27 cellular contexts compared by ENCODE assay signal in the genomic region with DNA sequence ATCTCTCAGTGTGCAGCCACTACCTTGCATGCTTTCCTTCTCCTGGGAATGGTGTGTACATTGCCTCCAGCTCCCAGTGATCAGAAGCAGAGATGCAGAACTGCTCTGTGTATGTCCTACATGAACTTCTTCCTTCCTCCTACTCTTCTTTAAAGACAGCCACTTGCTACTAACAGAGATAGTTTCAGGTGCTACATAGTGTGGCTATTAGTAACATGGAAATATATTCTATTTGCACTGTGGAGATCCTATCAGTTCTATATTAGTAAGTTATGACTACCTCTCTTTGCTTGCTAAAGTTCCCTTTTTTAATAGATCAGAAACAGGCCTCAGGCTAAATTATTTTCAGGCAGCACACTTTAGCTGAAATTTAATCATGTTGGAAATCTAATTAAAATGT.
"Had no signal": no experiment of that assay in that cellular context is flagged by ENCODE, and none has a peak within 500 bp of the region (broad histone marks: within the 10 kb centered on the region; RNA-seq: fewer than 3 reads in every experiment).

No MANE protein-coding gene starts in this region.

- H3K36me3 ChIP-seq: adrenal gland, esophagus squamous epithelium, left lung, lower lobe of right lung, neural progenitor cell, right atrium auricular region, stomach, thyroid gland, upper lobe of left lung, vagina, WERI-Rb-1 had no signal

- H3K9ac ChIP-seq: neural progenitor cell had no signal

- H3K27me3 ChIP-seq: adrenal gland, body of pancreas, left lung, right atrium auricular region, stomach, thyroid gland, upper lobe of left lung, vagina had no signal

- H3K27me3 Mint-ChIP-seq: activated naive CD4-positive, alpha-beta T cell treated with anti-CD3 and anti-CD28 coated beads, Interleukin-2, amount 50 U/mL, for 24 hours; naive thymus-derived CD8-positive, alpha-beta T cell had no signal

- H3K9me3 ChIP-seq: adrenal gland, body of pancreas, esophagus squamous epithelium, left lung, lower lobe of right lung, right atrium auricular region, stomach, thyroid gland, upper lobe of left lung, vagina had no signal

- H3K4me3 Mint-ChIP-seq: activated CD8-positive, alpha-beta memory T cell treated with anti-CD3 and anti-CD28 coated beads, Interleukin-2, amount 10 ng/mL, durations not matched to agents 7 days and 5 days; activated naive CD4-positive, alpha-beta T cell treated with anti-CD3 and anti-CD28 coated beads, Interleukin-2, amount 50 U/mL, for 24 hours; naive thymus-derived CD8-positive, alpha-beta T cell; neural progenitor cell had no signal

- H3K4me1 ChIP-seq: adrenal gland, esophagus squamous epithelium, neural progenitor cell, right atrium auricular region, vagina had no signal

- DNase-seq: activated CD4-positive, alpha-beta T cell treated with anti-CD3 and anti-CD28 coated beads for 48 hours; activated CD4-positive, alpha-beta T cell treated with anti-CD3 and anti-CD28 coated beads, Interleukin-2, amount 50 U/mL, for 48 hours; activated CD8-positive, alpha-beta memory T cell treated with anti-CD3 and anti-CD28 coated beads, Interleukin-2, amount 10 ng/mL, durations not matched to agents 7 days and 5 days; adrenal gland; aorta; body of pancreas; dermis blood vessel endothelial cell; effector CD4-positive, alpha-beta T cell; esophagus squamous epithelium; foreskin melanocyte; kidney glomerular epithelial cell; left lung; lower lobe of right lung; mesenchymal stem cell; naive thymus-derived CD8-positive, alpha-beta T cell; stimulated activated CD4-positive, alpha-beta T cell treated with anti-CD3 and anti-CD28 coated beads, Interleukin-15, amount 100 ng/mL, for 24 hours; stimulated activated CD4-positive, alpha-beta T cell treated with anti-CD3 and anti-CD28 coated beads, Interleukin-2, amount 100 ng/mL, for 24 hours; stomach; thyroid gland; upper lobe of left lung; WERI-Rb-1 had no signal

- H3K4me1 Mint-ChIP-seq: neural progenitor cell had no signal

- H3K36me3 Mint-ChIP-seq: activated naive CD4-positive, alpha-beta T cell treated with anti-CD3 and anti-CD28 coated beads, Interleukin-2, amount 50 U/mL, for 24 hours; naive thymus-derived CD8-positive, alpha-beta T cell; neural progenitor cell had no signal

- H3K27ac Mint-ChIP-seq: activated CD8-positive, alpha-beta memory T cell treated with anti-CD3 and anti-CD28 coated beads, Interleukin-2, amount 10 ng/mL, durations not matched to agents 7 days and 5 days; activated naive CD4-positive, alpha-beta T cell treated with anti-CD3 and anti-CD28 coated beads, Interleukin-2, amount 50 U/mL, for 24 hours; naive thymus-derived CD8-positive, alpha-beta T cell; neural progenitor cell had no signal

- H3K4me2 ChIP-seq: neural progenitor cell had no signal

- H3K4me3 ChIP-seq: adrenal gland, body of pancreas, esophagus squamous epithelium, left lung, lower lobe of right lung, neural progenitor cell, right atrium auricular region, stomach, thyroid gland, upper lobe of left lung, vagina had no signal

- ATAC-seq: activated CD8-positive, alpha-beta memory T cell treated with anti-CD3 and anti-CD28 coated beads, Interleukin-2, amount 10 ng/mL, durations not matched to agents 7 days and 5 days; naive thymus-derived CD8-positive, alpha-beta T cell had no signal

- H3K9me3 Mint-ChIP-seq: activated naive CD4-positive, alpha-beta T cell treated with anti-CD3 and anti-CD28 coated beads, Interleukin-2, amount 50 U/mL, for 24 hours; naive thymus-derived CD8-positive, alpha-beta T cell; neural progenitor cell had no signal

- FAIRE-seq: colon, TTC549 had no signal

- H3K27ac ChIP-seq: adrenal gland, esophagus squamous epithelium, lower lobe of right lung, neural progenitor cell, right atrium auricular region, vagina, WERI-Rb-1 had no signal

- H2AFZ ChIP-seq: neural progenitor cell had no signal
